16 cellular contexts compared by ENCODE assay signal in the genomic region with DNA sequence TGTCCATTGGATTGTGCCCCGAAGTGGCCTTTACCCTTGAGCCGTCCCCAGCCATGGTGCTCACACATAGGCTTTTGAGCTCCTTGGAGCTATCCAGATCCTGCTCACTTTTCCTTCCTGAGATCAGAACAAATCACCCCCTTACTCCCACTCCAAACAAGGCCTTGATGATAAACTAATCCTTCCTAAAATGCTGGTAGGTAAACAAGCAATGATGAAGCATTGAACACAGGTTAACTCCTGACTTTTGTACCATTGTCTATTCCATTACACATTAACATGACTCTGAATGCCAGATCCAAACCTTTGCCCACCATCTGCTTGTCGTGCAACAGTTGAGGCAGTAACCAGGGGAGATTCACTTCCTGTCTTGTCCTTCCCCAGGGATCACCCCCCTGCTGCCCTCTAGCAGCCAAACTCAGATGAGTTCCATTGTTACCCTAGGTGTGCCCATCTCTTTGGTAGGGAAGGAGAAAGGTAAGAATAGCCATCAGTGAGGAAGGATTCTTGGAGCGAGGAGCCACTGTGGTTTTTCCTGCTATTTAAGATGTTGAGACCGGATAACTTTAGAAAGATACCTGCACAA.
A peak's percentile ranks its signal among the peaks of the same experiment; 100 is the strongest.
DNase-seq lines count a peak whose midpoint lies in the region; ATAC-seq and TF ChIP-seq lines count a peak whose summit lies in the region.
"Had no signal": no experiment of that assay in that cellular context is flagged by ENCODE, and none has a peak within 500 bp of the region (broad histone marks: within the 10 kb centered on the region; RNA-seq: fewer than 3 reads in every experiment).

No MANE protein-coding gene starts in this region.

- peaks cover 14% of the 10 kb centered on the region for H3K4me1 Mint-ChIP-seq in WTC11
- H3K4me1 Mint-ChIP-seq: IgD-negative memory B cell had no signal

- H3K36me3 ChIP-seq in BLaER1 (peaks cover 20% of the 10 kb centered on the region; the same call in 1 of the 2 replicates), esophagus muscularis mucosa (peaks cover 0 to 30% (median 11%) of the 10 kb centered on the region in 4 donors)
- H3K36me3 ChIP-seq: SJSA1 had no signal

- no peak for TF ChIP-seq POLR2A in esophagus muscularis mucosa (IDR thresholded peaks at IDR 0.05; ENCODE audit: low read depth)

- peaks cover 17% of the 10 kb centered on the region for H3K36me3 Mint-ChIP-seq in WTC11
- H3K36me3 Mint-ChIP-seq: IgD-negative memory B cell had no signal

- TF ChIP-seq EP300 in esophagus muscularis mucosa (IDR thresholded peaks at IDR 0.05) = no peak

- in situ Hi-C loops in GM13977 (cut with MboI; ENCODE audit: low pct_unique_long_range_greater_than_20kb, low sequenced_read_pairs, unreplicated experiment) = loop anchor here (25.0 kb wide), 1 partner anchor 457 kb away; no protein-coding TSS in a partner anchor

- POLR2A ChIA-PET in WTC11 (lab: Charles Lee) = interaction anchor here (0.6 kb wide), 1 partner anchor 73 kb away, joined by 6 read pairs; no protein-coding TSS in a partner anchor

- H3K4me1 ChIP-seq in BLaER1 = 0 out of 2 replicates have a peak, but pooled peaks cover 10% of the 10 kb centered on the region
- no peaks in the 10 kb centered on the region for H3K4me1 ChIP-seq in esophagus muscularis mucosa
- H3K4me1 ChIP-seq: A549, SJSA1 had no signal

- H3K9me3 Mint-ChIP-seq in WTC11 = no peaks in the 10 kb centered on the region
- H3K9me3 Mint-ChIP-seq: HFFc6 had no signal

- TF ChIP-seq CTCF in GM13977 (IDR thresholded peaks at IDR 0.05; ENCODE audit: extremely low read depth, insufficient read depth, missing control alignments) (peak; percentile 13), WTC11 (IDR thresholded peaks at IDR 0.05) (no peak), esophagus muscularis mucosa (IDR thresholded peaks at IDR 0.05) (no peak)

- intact Hi-C loops in esophagus muscularis mucosa (cut with DNase I) = no loop called here

- H3K9me3 ChIP-seq in BLaER1 = no peaks in the 10 kb centered on the region
- H3K9me3 ChIP-seq in esophagus muscularis mucosa = no peaks in the 10 kb centered on the region
- H3K9me3 ChIP-seq: A549, SJSA1 had no signal

- WGBS in esophagus muscularis mucosa = 91% methylated on average over 5 of the region's 5 CpGs

- ATAC-seq in WTC11 (peak; percentile 55), HG03135 (IDR thresholded peaks at IDR 0.05; ENCODE audit: unreplicated experiment) (no peak), GM18907 (IDR thresholded peaks at IDR 0.05; ENCODE audit: unreplicated experiment) (no peak), HG02798 (IDR thresholded peaks at IDR 0.05; ENCODE audit: poor library complexity, unreplicated experiment) (no peak), HG03108 (IDR thresholded peaks at IDR 0.05; ENCODE audit: unreplicated experiment) (no peak)
- ATAC-seq: A549 had no signal

- CTCF ChIA-PET in WTC11 (lab: Charles Lee) = interaction anchor here (0.8 to 1.7 kb wide), 5 partner anchors 17 to 458 kb away, joined by 3 to 10 read pairs (median 4); no protein-coding TSS in a partner anchor

- no peak for DNase-seq in GM13977 (ENCODE audit: low spot score)
- DNase-seq in WTC11 (ENCODE audit: low spot score) = no peak
- peak; percentile 87 for DNase-seq in esophagus muscularis mucosa (ENCODE audit: extremely low spot score)
- DNase-seq: GM23248, HFFc6, NCI-H187, NCI-H446 had no signal

- H3K4me3 ChIP-seq in BLaER1 (no peak overlapping the region), esophagus muscularis mucosa (no peak overlapping the region)
- H3K4me3 ChIP-seq: A549, GM23248, SJSA1 had no signal

- H3K27me3 ChIP-seq in BLaER1 (no peaks in the 10 kb centered on the region), esophagus muscularis mucosa (no peaks in the 10 kb centered on the region)
- H3K27me3 ChIP-seq: SJSA1 had no signal

- H3K4me3 Mint-ChIP-seq in WTC11 = no peak overlapping the region
- H3K4me3 Mint-ChIP-seq: HFFc6, IgD-negative memory B cell had no signal

- H3K27ac ChIP-seq in BLaER1 = no peak overlapping the region
- no peak overlapping the region for H3K27ac ChIP-seq in esophagus muscularis mucosa (replicated peaks in 1 of 4)
- H3K27ac ChIP-seq: A549, C4-2B, GM23248, SJSA1 had no signal

- no peaks in the 10 kb centered on the region for H3K27me3 Mint-ChIP-seq in WTC11 (ENCODE audit: low read depth)

- H3K4me2 ChIP-seq in BLaER1 = peak overlapping the region; percentile 17; the same call in 1 of the 2 replicates
- H3K4me2 ChIP-seq: A549 had no signal

- no peak overlapping the region for H3K9ac ChIP-seq in BLaER1
- H3K9ac ChIP-seq: GM23248 had no signal

- peak overlapping the region; percentile 22 for H3K27ac Mint-ChIP-seq in WTC11
- H3K27ac Mint-ChIP-seq: HFFc6, IgD-negative memory B cell had no signal

- no peaks in the 10 kb centered on the region for H4K20me1 ChIP-seq in BLaER1

TF ChIP-seq in WTC11, 78 proteins besides CTCF, POLR2A, EP300 and RAD21 (continues in another document):
- no peak for TF ChIP-seq CREB1 (CRISPR knock-in tag; IDR thresholded peaks at IDR 0.05)
- TF ChIP-seq HMGA2 (CRISPR knock-in tag; IDR thresholded peaks at IDR 0.05) = no peak
- TF ChIP-seq NR3C1 (CRISPR knock-in tag; conservative IDR thresholded peaks at IDR 0.05; ENCODE audit: low read depth) = no peak
- TF ChIP-seq ATF1 (CRISPR knock-in tag; IDR thresholded peaks at IDR 0.05) = no peak
- TF ChIP-seq CBFB (CRISPR knock-in tag; IDR thresholded peaks at IDR 0.05; ENCODE audit: low read depth) = no peak
- no peak for TF ChIP-seq NR1H2 (CRISPR knock-in tag; IDR thresholded peaks at IDR 0.05)
- TF ChIP-seq, protein P1, sequence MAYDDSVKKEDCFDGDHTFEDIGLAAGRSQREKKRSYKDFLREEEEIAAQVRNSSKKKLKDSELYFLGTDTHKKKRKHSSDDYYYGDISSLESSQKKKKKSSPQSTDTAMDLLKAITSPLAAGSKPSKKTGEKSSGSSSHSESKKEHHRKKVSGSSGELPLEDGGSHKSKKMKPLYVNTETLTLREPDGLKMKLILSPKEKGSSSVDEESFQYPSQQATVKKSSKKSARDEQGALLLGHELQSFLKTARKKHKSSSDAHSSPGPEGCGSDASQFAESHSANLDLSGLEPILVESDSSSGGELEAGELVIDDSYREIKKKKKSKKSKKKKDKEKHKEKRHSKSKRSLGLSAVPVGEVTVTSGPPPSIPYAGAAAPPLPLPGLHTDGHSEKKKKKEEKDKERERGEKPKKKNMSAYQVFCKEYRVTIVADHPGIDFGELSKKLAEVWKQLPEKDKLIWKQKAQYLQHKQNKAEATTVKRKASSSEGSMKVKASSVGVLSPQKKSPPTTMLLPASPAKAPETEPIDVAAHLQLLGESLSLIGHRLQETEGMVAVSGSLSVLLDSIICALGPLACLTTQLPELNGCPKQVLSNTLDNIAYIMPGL (CRISPR knock-in tag; IDR thresholded peaks at IDR 0.05) = no peak
- no peak for TF ChIP-seq TCF7 (CRISPR knock-in tag; IDR thresholded peaks at IDR 0.05; ENCODE audit: low read depth)
- TF ChIP-seq, protein P2, sequence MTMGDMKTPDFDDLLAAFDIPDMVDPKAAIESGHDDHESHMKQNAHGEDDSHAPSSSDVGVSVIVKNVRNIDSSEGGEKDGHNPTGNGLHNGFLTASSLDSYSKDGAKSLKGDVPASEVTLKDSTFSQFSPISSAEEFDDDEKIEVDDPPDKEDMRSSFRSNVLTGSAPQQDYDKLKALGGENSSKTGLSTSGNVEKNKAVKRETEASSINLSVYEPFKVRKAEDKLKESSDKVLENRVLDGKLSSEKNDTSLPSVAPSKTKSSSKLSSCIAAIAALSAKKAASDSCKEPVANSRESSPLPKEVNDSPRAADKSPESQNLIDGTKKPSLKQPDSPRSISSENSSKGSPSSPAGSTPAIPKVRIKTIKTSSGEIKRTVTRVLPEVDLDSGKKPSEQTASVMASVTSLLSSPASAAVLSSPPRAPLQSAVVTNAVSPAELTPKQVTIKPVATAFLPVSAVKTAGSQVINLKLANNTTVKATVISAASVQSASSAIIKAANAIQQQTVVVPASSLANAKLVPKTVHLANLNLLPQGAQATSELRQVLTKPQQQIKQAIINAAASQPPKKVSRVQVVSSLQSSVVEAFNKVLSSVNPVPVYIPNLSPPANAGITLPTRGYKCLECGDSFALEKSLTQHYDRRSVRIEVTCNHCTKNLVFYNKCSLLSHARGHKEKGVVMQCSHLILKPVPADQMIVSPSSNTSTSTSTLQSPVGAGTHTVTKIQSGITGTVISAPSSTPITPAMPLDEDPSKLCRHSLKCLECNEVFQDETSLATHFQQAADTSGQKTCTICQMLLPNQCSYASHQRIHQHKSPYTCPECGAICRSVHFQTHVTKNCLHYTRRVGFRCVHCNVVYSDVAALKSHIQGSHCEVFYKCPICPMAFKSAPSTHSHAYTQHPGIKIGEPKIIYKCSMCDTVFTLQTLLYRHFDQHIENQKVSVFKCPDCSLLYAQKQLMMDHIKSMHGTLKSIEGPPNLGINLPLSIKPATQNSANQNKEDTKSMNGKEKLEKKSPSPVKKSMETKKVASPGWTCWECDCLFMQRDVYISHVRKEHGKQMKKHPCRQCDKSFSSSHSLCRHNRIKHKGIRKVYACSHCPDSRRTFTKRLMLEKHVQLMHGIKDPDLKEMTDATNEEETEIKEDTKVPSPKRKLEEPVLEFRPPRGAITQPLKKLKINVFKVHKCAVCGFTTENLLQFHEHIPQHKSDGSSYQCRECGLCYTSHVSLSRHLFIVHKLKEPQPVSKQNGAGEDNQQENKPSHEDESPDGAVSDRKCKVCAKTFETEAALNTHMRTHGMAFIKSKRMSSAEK (CRISPR knock-in tag; IDR thresholded peaks at IDR 0.05; ENCODE audit: borderline replicate concordance) = no peak
- TF ChIP-seq, protein P3, sequence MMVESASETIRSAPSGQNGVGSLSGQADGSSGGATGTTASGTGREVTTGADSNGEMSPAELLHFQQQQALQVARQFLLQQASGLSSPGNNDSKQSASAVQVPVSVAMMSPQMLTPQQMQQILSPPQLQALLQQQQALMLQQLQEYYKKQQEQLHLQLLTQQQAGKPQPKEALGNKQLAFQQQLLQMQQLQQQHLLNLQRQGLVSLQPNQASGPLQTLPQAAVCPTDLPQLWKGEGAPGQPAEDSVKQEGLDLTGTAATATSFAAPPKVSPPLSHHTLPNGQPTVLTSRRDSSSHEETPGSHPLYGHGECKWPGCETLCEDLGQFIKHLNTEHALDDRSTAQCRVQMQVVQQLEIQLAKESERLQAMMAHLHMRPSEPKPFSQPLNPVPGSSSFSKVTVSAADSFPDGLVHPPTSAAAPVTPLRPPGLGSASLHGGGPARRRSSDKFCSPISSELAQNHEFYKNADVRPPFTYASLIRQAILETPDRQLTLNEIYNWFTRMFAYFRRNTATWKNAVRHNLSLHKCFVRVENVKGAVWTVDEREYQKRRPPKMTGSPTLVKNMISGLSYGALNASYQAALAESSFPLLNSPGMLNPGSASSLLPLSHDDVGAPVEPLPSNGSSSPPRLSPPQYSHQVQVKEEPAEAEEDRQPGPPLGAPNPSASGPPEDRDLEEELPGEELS (CRISPR knock-in tag; IDR thresholded peaks at IDR 0.05) = no peak
- TF ChIP-seq, protein P4, sequence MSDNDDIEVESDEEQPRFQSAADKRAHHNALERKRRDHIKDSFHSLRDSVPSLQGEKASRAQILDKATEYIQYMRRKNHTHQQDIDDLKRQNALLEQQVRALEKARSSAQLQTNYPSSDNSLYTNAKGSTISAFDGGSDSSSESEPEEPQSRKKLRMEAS (CRISPR knock-in tag; IDR thresholded peaks at IDR 0.05) = no peak
- TF ChIP-seq MXD4 (CRISPR knock-in tag; IDR thresholded peaks at IDR 0.05; ENCODE audit: borderline replicate concordance) = no peak
